22 cellular contexts compared by ENCODE assay signal in the genomic region with DNA sequence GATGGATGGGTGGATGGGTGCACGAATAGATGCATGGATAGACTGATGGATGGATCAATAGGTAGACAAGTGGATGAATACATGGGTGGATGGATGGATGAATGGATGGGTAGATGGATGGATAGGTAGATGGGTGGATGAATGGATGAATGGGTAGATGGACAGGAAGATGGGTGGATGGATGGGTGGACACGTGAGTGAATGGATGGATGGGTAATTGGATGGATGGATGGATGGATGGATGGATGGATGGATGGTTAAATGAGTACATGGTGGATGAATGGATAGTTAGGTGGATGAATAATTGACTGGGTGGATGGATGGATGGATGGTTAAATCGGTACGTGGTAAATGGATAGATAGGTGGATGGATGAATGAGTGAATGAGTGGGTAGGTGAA.
DNase-seq lines count a peak whose midpoint lies in the region; ATAC-seq, FAIRE-seq and TF ChIP-seq lines count a peak whose summit lies in the region.
"Had no signal": no experiment of that assay in that cellular context is flagged by ENCODE, and none has a peak within 500 bp of the region (broad histone marks: within the 10 kb centered on the region; RNA-seq: fewer than 3 reads in every experiment).

No MANE protein-coding gene starts in this region.

- H2BK120ac ChIP-seq in H1 (replicated peaks; ENCODE audit: low read depth, low read length): no peak overlapping the region

- no peak overlapping the region for H3K23ac ChIP-seq in H1 (ENCODE audit: insufficient read length)

- H2AK5ac ChIP-seq in H1 (ENCODE audit: low read depth, low read length): no peak overlapping the region

- H3K4ac ChIP-seq in H1 (replicated peaks; ENCODE audit: insufficient read length, low read depth, low read length): no peak overlapping the region

- H3K4me3 Mint-ChIP-seq in neural progenitor cell (peak overlapping the region; percentile 20), CD14-positive monocyte (no peak overlapping the region)
- H3K4me3 Mint-ChIP-seq in CD4-positive, alpha-beta T cell: no peak overlapping the region
- H3K4me3 Mint-ChIP-seq: B cell; CD4-positive, alpha-beta memory T cell had no signal

- no peaks in the 10 kb centered on the region for H3K79me1 ChIP-seq in H1 (ENCODE audit: low read depth, low read length)

- H3K27me3 ChIP-seq in HepG2 (ENCODE audit: control insufficient read depth in 1 of 2, insufficient read depth in 2 of 2, low read length in 2 of 2) (peaks cover 14 to 67% of the 10 kb centered on the region in 2 experiments; a peak in 4 of 5 replicates), right lobe of liver (no peaks in the 10 kb centered on the region), H1 (replicated peaks in 1 of 4; ENCODE audit: control insufficient read depth in 3 of 4, extremely low read depth in 1 of 4, insufficient read depth in 3 of 4, low read length in 3 of 4) (no peaks in the 10 kb centered on the region), neural progenitor cell (no peaks in the 10 kb centered on the region)
- no peaks in the 10 kb centered on the region for H3K27me3 ChIP-seq in CD4-positive, alpha-beta T cell (ENCODE audit: control insufficient read depth, insufficient read depth, low read length)
- H3K27me3 ChIP-seq: BLaER1 had no signal

- TF ChIP-seq CTCF in HepG2 (CRISPR knock-in tag; IDR thresholded peaks at IDR 0.05) (no peak), right lobe of liver (IDR thresholded peaks at IDR 0.05) (no peak), H1 (IDR thresholded peaks at IDR 0.05; ENCODE audit: control extremely low read depth in 1 of 3, insufficient read depth in 1 of 3, low read depth in 1 of 3, low read length in 3 of 3) (no peak), neural progenitor cell (IDR thresholded peaks at IDR 0.05) (no peak), CD14-positive monocyte (IDR thresholded peaks at IDR 0.05) (no peak)
- no peak for TF ChIP-seq CTCF in CD4-positive, alpha-beta T cell (IDR thresholded peaks at IDR 0.05)

- in situ Hi-C loops in HepG2 (cut with HindIII; ENCODE audit: extremely low pct_ligation_motif_present, low pct_unique_long_range_greater_than_20kb): no loop called here

- H3K79me2 ChIP-seq in HepG2 (ENCODE audit: insufficient read depth, low read length): no peaks in the 10 kb centered on the region
- no peaks in the 10 kb centered on the region for H3K79me2 ChIP-seq in H1 (ENCODE audit: control insufficient read depth in 1 of 2, insufficient read depth in 2 of 2, low read length in 2 of 2)
- no peaks in the 10 kb centered on the region for H3K79me2 ChIP-seq in neural progenitor cell (ENCODE audit: low read depth)

- no peak overlapping the region for H4K8ac ChIP-seq in H1 (ENCODE audit: extremely low read depth, insufficient read depth, low read length)

- H3K9ac ChIP-seq in HepG2 (ENCODE audit: insufficient read depth, low read depth, low read length) (no peak overlapping the region), H1 (replicated peaks in 1 of 4; ENCODE audit: extremely low read depth in 1 of 4, low read depth in 3 of 4, low read length in 3 of 4) (no peak overlapping the region), neural progenitor cell (no peak overlapping the region)
- H3K9ac ChIP-seq: BLaER1 had no signal

- H3K4me1 Mint-ChIP-seq in neural progenitor cell (peaks cover 6% of the 10 kb centered on the region), CD14-positive monocyte (peaks cover 3% of the 10 kb centered on the region)
- no peaks in the 10 kb centered on the region for H3K4me1 Mint-ChIP-seq in CD4-positive, alpha-beta T cell (ENCODE audit: low read depth)
- H3K4me1 Mint-ChIP-seq: B cell had no signal

- H4K20me1 ChIP-seq in HepG2 (ENCODE audit: insufficient read depth, low read length) (no peaks in the 10 kb centered on the region), H1 (replicated peaks in 1 of 2; ENCODE audit: control insufficient read depth in 1 of 2, insufficient read depth in 2 of 2, low read length in 2 of 2) (peaks cover 0 to 6% of the 10 kb centered on the region in 2 experiments), neural progenitor cell (ENCODE audit: low read depth) (no peaks in the 10 kb centered on the region)
- H4K20me1 ChIP-seq: BLaER1 had no signal

- no peak for TF ChIP-seq RAD21 in HepG2 (CRISPR knock-in tag; IDR thresholded peaks at IDR 0.05)
- TF ChIP-seq RAD21 in H1 (IDR thresholded peaks at IDR 0.05 in 1 of 2, conservative IDR thresholded peaks at IDR 0.05 in 1 of 2; ENCODE audit: low read depth in 2 of 2, low read length in 2 of 2): no peak

- H3K4me1 ChIP-seq in HepG2 (ENCODE audit: insufficient read depth, low read length) (no peaks in the 10 kb centered on the region), right lobe of liver (no peaks in the 10 kb centered on the region), H1 (replicated peaks in 1 of 4; ENCODE audit: control insufficient read depth in 3 of 4, insufficient read depth in 4 of 4, low read length in 3 of 4) (no peaks in the 10 kb centered on the region), neural progenitor cell (no peaks in the 10 kb centered on the region)

- no peak overlapping the region for H3K18ac ChIP-seq in H1 (ENCODE audit: extremely low read depth, low read length)

- FAIRE-seq in HepG2 (lab: Jason Lieb, UNC): no peak
- FAIRE-seq in H1 (lab: Jason Lieb, UNC): no peak
- FAIRE-seq in urothelium cell line (lab: Jason Lieb, UNC): peak; percentile 62
- FAIRE-seq: A204.1, G401.6, GM12892 had no signal

- H3K36me3 ChIP-seq in HepG2 (replicated peaks in 1 of 2; ENCODE audit: control insufficient read depth in 1 of 2, insufficient read depth in 2 of 2, low read length in 2 of 2) (no peaks in the 10 kb centered on the region), right lobe of liver (no peaks in the 10 kb centered on the region), H1 (ENCODE audit: control insufficient read depth in 2 of 4, insufficient read depth in 4 of 4, low read length in 3 of 4) (no peaks in the 10 kb centered on the region), neural progenitor cell (no peaks in the 10 kb centered on the region)
- H3K36me3 ChIP-seq: BLaER1 had no signal

- peaks cover 10% of the 10 kb centered on the region; the same call in 1 of the 2 replicates for H3K23me2 ChIP-seq in H1 (ENCODE audit: low read depth, low read length)

- peaks cover 11% of the 10 kb centered on the region for H3K9me3 ChIP-seq in HepG2 (ENCODE audit: low read length)
- H3K9me3 ChIP-seq in right lobe of liver: no peaks in the 10 kb centered on the region
- H3K9me3 ChIP-seq in H1 (ENCODE audit: insufficient read depth in 2 of 2, low read depth in 1 of 2, low read length in 1 of 2): peaks cover 23 to 36% of the 10 kb centered on the region in 2 experiments
- H3K9me3 ChIP-seq in neural progenitor cell (ENCODE audit: low read depth): no peaks in the 10 kb centered on the region
- H3K9me3 ChIP-seq in CD4-positive, alpha-beta T cell (ENCODE audit: control insufficient read depth, low read length): peaks cover 6% of the 10 kb centered on the region

- no peak overlapping the region for H2BK15ac ChIP-seq in H1 (ENCODE audit: low read length)

- no peak for TF ChIP-seq POLR2A in HepG2 (IDR thresholded peaks at IDR 0.05; ENCODE audit: insufficient read depth in 1 of 2, low read depth in 2 of 2, low read length in 2 of 2)
- TF ChIP-seq POLR2A in right lobe of liver (IDR thresholded peaks at IDR 0.05): no peak
- TF ChIP-seq POLR2A in H1 (IDR thresholded peaks at IDR 0.05; ENCODE audit: control extremely low read depth in 1 of 2, low read depth in 2 of 2, low read length in 2 of 2): no peak

- POLR2A ChIA-PET in HepG2 (lab: Yijun Ruan, JAX): no interaction called here
- POLR2A ChIA-PET in H1 (lab: Charles Lee; ENCODE audit: partially characterized antibody): no interaction called here
- POLR2A ChIA-PET in CD4-positive, alpha-beta T cell (lab: Charles Lee): no interaction called here

- BruUV-seq in HepG2 (replicated peaks; lab: Mats Ljungman, UMichigan): no TSS peak

- no peaks in the 10 kb centered on the region for H3K36me3 Mint-ChIP-seq in neural progenitor cell
- H3K36me3 Mint-ChIP-seq in CD14-positive monocyte: no peaks in the 10 kb centered on the region
- H3K36me3 Mint-ChIP-seq in CD4-positive, alpha-beta T cell (ENCODE audit: low read depth): no peaks in the 10 kb centered on the region
- H3K36me3 Mint-ChIP-seq: CD4-positive, alpha-beta memory T cell had no signal

- H3K4me3 ChIP-seq in HepG2 (replicated peaks in 1 of 3; ENCODE audit: insufficient read depth in 1 of 3, low read depth in 2 of 3, low read length in 3 of 3) (no peak overlapping the region), right lobe of liver (no peak overlapping the region), H1 (ENCODE audit: extremely low read depth in 1 of 4, insufficient read depth in 2 of 4, low read depth in 3 of 4, low read length in 4 of 4) (no peak overlapping the region), neural progenitor cell (no peak overlapping the region)
- H3K4me3 ChIP-seq: BLaER1 had no signal

- peaks cover 6% of the 10 kb centered on the region for H3K27me3 Mint-ChIP-seq in neural progenitor cell (ENCODE audit: insufficient read depth, low read depth)
- peaks cover 1 to 9% (median 7%) of the 10 kb centered on the region in 3 donors for H3K27me3 Mint-ChIP-seq in CD14-positive monocyte (ENCODE audit: low read depth in 3 of 3)
- peaks cover 10% of the 10 kb centered on the region for H3K27me3 Mint-ChIP-seq in CD4-positive, alpha-beta T cell

- no peak overlapping the region for H2BK5ac ChIP-seq in H1 (ENCODE audit: low read depth, low read length)

- no peaks in the 10 kb centered on the region for H3F3A ChIP-seq in neural progenitor cell (ENCODE audit: low read depth)

- H3K27ac Mint-ChIP-seq in neural progenitor cell (no peak overlapping the region), CD14-positive monocyte (peak overlapping the region in 1 of 7 donors; percentile 7)
- no peak overlapping the region for H3K27ac Mint-ChIP-seq in CD4-positive, alpha-beta T cell
- H3K27ac Mint-ChIP-seq: B cell; CD4-positive, alpha-beta memory T cell had no signal

- H3K4me2 ChIP-seq in HepG2 (ENCODE audit: low read depth, low read length) (no peak overlapping the region), H1 (ENCODE audit: insufficient read depth in 1 of 2, low read depth in 2 of 2, low read length in 2 of 2) (no peak overlapping the region), neural progenitor cell (no peak overlapping the region)
- H3K4me2 ChIP-seq: BLaER1 had no signal

- H3K27ac ChIP-seq in HepG2 (ENCODE audit: extremely low read length, insufficient read depth, low read length) (no peak overlapping the region), right lobe of liver (no peak overlapping the region), H1 (ENCODE audit: low read depth, low read length) (no peak overlapping the region), neural progenitor cell (no peak overlapping the region)
- H3K27ac ChIP-seq in CD4-positive, alpha-beta T cell (ENCODE audit: low read depth, low read length): no peak overlapping the region
- H3K27ac ChIP-seq: 22Rv1, BLaER1, C4-2B had no signal

- ATAC-seq in HepG2: no peak
- no peak for ATAC-seq in right lobe of liver
- no peak for ATAC-seq in left ventricle myocardium superior
- no peak for ATAC-seq in CD4-positive, alpha-beta T cell (ENCODE audit: poor library complexity)

- H2BK20ac ChIP-seq in H1 (ENCODE audit: low read length): no peak overlapping the region

- no peak overlapping the region for H2AFZ ChIP-seq in HepG2 (ENCODE audit: low read length)
- no peak overlapping the region for H2AFZ ChIP-seq in H1 (ENCODE audit: low read length)
- no peak overlapping the region for H2AFZ ChIP-seq in neural progenitor cell (replicated peaks)

- CTCF ChIA-PET in HepG2 (lab: Yijun Ruan, JAX; ENCODE audit: low intra/inter-chr PET ratio, low total read pairs): no interaction called here
- CTCF ChIA-PET in H1 (lab: Charles Lee; ENCODE audit: partially characterized antibody): interaction anchor here (0.6 kb wide), 1 partner anchor 470 kb away, joined by 3 read pairs; no protein-coding TSS in a partner anchor
- CTCF ChIA-PET in CD4-positive, alpha-beta T cell (lab: Charles Lee): no interaction called here

- no peak overlapping the region for H4K91ac ChIP-seq in H1 (replicated peaks; ENCODE audit: insufficient read length, low read length)

- no peak overlapping the region for H3K14ac ChIP-seq in H1 (ENCODE audit: insufficient read length)

- H4K5ac ChIP-seq in H1 (ENCODE audit: insufficient read length, low read depth, low read length): no peak overlapping the region

- TF ChIP-seq EP300 in HepG2 (IDR thresholded peaks at IDR 0.05; ENCODE audit: low read depth in 2 of 2, low read length in 2 of 2): no peak
- TF ChIP-seq EP300 in HepG2 (CRISPR knock-in tag; IDR thresholded peaks at IDR 0.05; ENCODE audit: borderline replicate concordance): no peak
- no peak for TF ChIP-seq EP300 in H1 (IDR thresholded peaks at IDR 0.05; ENCODE audit: borderline replicate concordance in 1 of 2, low read depth in 2 of 2, low read length in 2 of 2)

- 30% methylated on average over 4 of the region's 4 CpGs for WGBS in HepG2 (ENCODE audit: low lambda C conversion rate)
- 76% methylated on average over 4 of the region's 4 CpGs for WGBS in right lobe of liver (ENCODE audit: insufficient coverage, low coverage, low lambda C conversion rate, missing lambda C conversion rate)
- 91 to 100% methylated on average over 2 to 4 of the region's 4 CpGs for WGBS in H1 (ENCODE audit: extremely low coverage in 1 of 2, insufficient coverage in 1 of 2, insufficient read length in 1 of 2, insufficient replicate concordance in 2 of 2, low coverage in 1 of 2, low lambda C conversion rate in 2 of 2, missing lambda C conversion rate in 1 of 2), 2 experiments

- H3K9me3 Mint-ChIP-seq in neural progenitor cell: peaks cover 4% of the 10 kb centered on the region
- H3K9me3 Mint-ChIP-seq in CD14-positive monocyte: peaks cover 0 to 9% (median 2%) of the 10 kb centered on the region in 7 donors
- no peaks in the 10 kb centered on the region for H3K9me3 Mint-ChIP-seq in CD4-positive, alpha-beta T cell

- H2BK12ac ChIP-seq in H1 (ENCODE audit: low read depth, low read length): no peak overlapping the region

- DNase-seq in HepG2 (ENCODE audit: low spot score): no peak
- no peak for DNase-seq in right lobe of liver
- DNase-seq in H1 (ENCODE audit: low read depth in 1 of 2, low spot score in 2 of 2): no peak
- DNase-seq in neural progenitor cell (ENCODE audit: low spot score): no peak
- no peak for DNase-seq in urothelium cell line (ENCODE audit: low spot score)
- no peak for DNase-seq in left ventricle myocardium superior
- no peak for DNase-seq in CD14-positive monocyte (ENCODE audit: low spot score)
- no peak for DNase-seq in CD4-positive, alpha-beta T cell
- DNase-seq: CD4-positive, alpha-beta memory T cell; COR-L47; DMS153; DND-41; GOT3; H7; HCEC 1CT had no signal

- peak overlapping the region; percentile 70 for H3K56ac ChIP-seq in H1 (replicated peaks; ENCODE audit: insufficient read length, low read depth, low read length)

- intact Hi-C loops in HepG2 (cut with micrococcal nuclease; ENCODE audit: unreplicated experiment) (no loop called here), right lobe of liver (cut with DNase I) (no loop called here), left ventricle myocardium superior (cut with micrococcal nuclease) (no loop called here), CD14-positive monocyte (cut with micrococcal nuclease) (no loop called here)
- intact Hi-C loops in CD4-positive, alpha-beta T cell (cut with DNase I, micrococcal nuclease): no loop called here
